ENCODE assay signal across 20 cellular contexts in the genomic region with DNA sequence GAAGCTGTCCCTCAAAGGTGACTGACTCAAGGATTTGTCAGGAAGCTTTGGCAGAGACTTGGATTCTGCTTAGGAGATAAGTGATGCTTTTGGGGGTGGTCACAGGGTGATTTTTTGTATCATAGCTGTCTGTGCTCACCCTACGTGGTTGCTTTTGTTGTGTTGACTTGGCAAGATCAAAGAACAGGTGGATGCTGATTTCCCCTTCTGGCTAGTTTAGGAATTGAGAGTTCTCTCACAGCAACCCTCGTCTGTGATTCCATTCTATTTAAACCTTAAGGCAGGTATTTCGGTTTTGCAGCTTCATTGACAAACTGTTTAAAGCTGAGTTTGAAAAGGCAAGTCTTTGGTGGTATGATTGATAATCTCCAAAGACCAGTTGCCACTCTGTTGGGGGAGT. TPM values are rescaled to one million over a fixed set of nuclear protein-coding genes. Genes with fewer than 3 reads are reported as not detected.
DNase-seq lines count a peak whose midpoint lies in the region; ATAC-seq and TF ChIP-seq lines count a peak whose summit lies in the region.
"Had no signal": no experiment of that assay in that cellular context is flagged by ENCODE, and none has a peak within 500 bp of the region (broad histone marks: within the 10 kb centered on the region; RNA-seq: fewer than 3 reads in every experiment).

No MANE protein-coding gene starts in this region.

- no peaks in the 10 kb centered on the region for H3K27me3 ChIP-seq in Panc1 (ENCODE audit: control insufficient read depth, insufficient read depth, low read length)
- H3K27me3 ChIP-seq in hepatocyte, result no peaks in the 10 kb centered on the region
- no peaks in the 10 kb centered on the region for H3K27me3 ChIP-seq in spleen (replicated peaks in 1 of 7)
- H3K27me3 ChIP-seq: breast epithelium, SJCRH30 had no signal

- intact Hi-C loops in Panc1 (cut with micrococcal nuclease; ENCODE audit: unreplicated experiment), result no loop called here
- intact Hi-C loops in spleen (cut with DNase I; ENCODE audit: low total_unique reads), result no loop called here

- no peak for DNase-seq in T-helper 2 cell treated with Interferon-gamma antibody and Interleukin-4, amounts not matched to agents 5 μg/mL and 100 μg/mL, for 36 hours (ENCODE audit: low spot score)
- DNase-seq in T-helper 2 cell (no peak), Panc1 (ENCODE audit: low read depth, low spot score) (no peak), hepatocyte (ENCODE audit: low spot score) (no peak), spleen (no peak), NCI-H69 (lab: John Stamatoyannopoulos, UW) (no peak), NCI-H2029 (lab: John Stamatoyannopoulos, UW) (no peak)
- DNase-seq: activated CD8-positive, alpha-beta memory T cell treated with anti-CD3 and anti-CD28 coated beads, Interleukin-2, amount 50 U/mL, for 48 hours; DMS79; NCI-H2107; NCI-H526; OCI-M1; SJCRH30; stimulated activated CD4-positive, alpha-beta T cell treated with anti-CD3 and anti-CD28 coated beads, Interleukin-15, amount 100 ng/mL, for 24 hours had no signal

- H3K27ac Mint-ChIP-seq in T-helper 2 cell treated with Interferon-gamma antibody and Interleukin-4, amounts not matched to agents 5 μg/mL and 100 μg/mL, for 36 hours, result peak overlapping the region; percentile 2
- H3K27ac Mint-ChIP-seq in activated T-helper 17 cell treated with anti-CD3 and anti-CD28 coated beads, Interleukin-2, amount 50 U/mL, for 72 hours, result no peak overlapping the region
- H3K27ac Mint-ChIP-seq: memory B cell, type B pancreatic cell had no signal

- TF ChIP-seq CTCF in Panc1 (IDR thresholded peaks at IDR 0.05), result no peak; the same call in 1 of the 2 replicates
- no peak for TF ChIP-seq CTCF in hepatocyte (IDR thresholded peaks at IDR 0.05; ENCODE audit: poor library complexity)
- TF ChIP-seq CTCF in spleen (IDR thresholded peaks at IDR 0.05 in 8 of 11, conservative IDR thresholded peaks at IDR 0.05 in 3 of 11), result no peak

- no peaks in the 10 kb centered on the region for H3K9me3 Mint-ChIP-seq in T-helper 2 cell treated with Interferon-gamma antibody and Interleukin-4, amounts not matched to agents 5 μg/mL and 100 μg/mL, for 36 hours
- H3K9me3 Mint-ChIP-seq in activated T-helper 17 cell treated with anti-CD3 and anti-CD28 coated beads, Interleukin-2, amount 50 U/mL, for 72 hours, result no peaks in the 10 kb centered on the region
- H3K9me3 Mint-ChIP-seq: activated naive CD8-positive, alpha-beta T cell treated with anti-CD3 and anti-CD28 coated beads, Interleukin-2, amount 10 ng/mL, durations not matched to agents 7 days and 5 days; IgD-negative memory B cell; type B pancreatic cell had no signal

- H3K27ac ChIP-seq in Panc1 (ENCODE audit: low read length) (peak overlapping the region; percentile 19; the same call in 1 of the 2 replicates), hepatocyte (no peak overlapping the region), spleen (peak overlapping the region; percentile 23 to 94 (median 84))
- H3K27ac ChIP-seq: breast epithelium, SJCRH30 had no signal

- in situ Hi-C loops in Panc1 (cut with HindIII; ENCODE audit: low pct_unique_long_range_greater_than_20kb, low sequenced_read_pairs), result no loop called here

- H3K36me3 ChIP-seq in Panc1 (ENCODE audit: control insufficient read depth, insufficient read depth, low read length) (no peaks in the 10 kb centered on the region), hepatocyte (replicated peaks; ENCODE audit: insufficient read depth, low read depth) (no peaks in the 10 kb centered on the region), spleen (no peaks in the 10 kb centered on the region)
- H3K36me3 ChIP-seq: breast epithelium, SJCRH30 had no signal

- CTCF ChIA-PET in Panc1 (lab: Charles Lee), result interaction anchor here (1.1 kb wide), 1 partner anchor 14 kb away, joined by 3 read pairs; no protein-coding TSS in a partner anchor

- no peak overlapping the region for H2AFZ ChIP-seq in hepatocyte

- H3K4me1 Mint-ChIP-seq in T-helper 2 cell treated with Interferon-gamma antibody and Interleukin-4, amounts not matched to agents 5 μg/mL and 100 μg/mL, for 36 hours (ENCODE audit: low read depth), result peaks cover 75% of the 10 kb centered on the region
- H3K4me1 Mint-ChIP-seq in activated T-helper 17 cell treated with anti-CD3 and anti-CD28 coated beads, Interleukin-2, amount 50 U/mL, for 72 hours, result peaks cover 24% of the 10 kb centered on the region

- no peaks in the 10 kb centered on the region for H3K27me3 Mint-ChIP-seq in T-helper 2 cell treated with Interferon-gamma antibody and Interleukin-4, amounts not matched to agents 5 μg/mL and 100 μg/mL, for 36 hours (ENCODE audit: low read depth)
- H3K27me3 Mint-ChIP-seq in activated T-helper 17 cell treated with anti-CD3 and anti-CD28 coated beads, Interleukin-2, amount 50 U/mL, for 72 hours, result no peaks in the 10 kb centered on the region
- H3K27me3 Mint-ChIP-seq: activated naive CD8-positive, alpha-beta T cell treated with anti-CD3 and anti-CD28 coated beads, Interleukin-2, amount 10 ng/mL, durations not matched to agents 7 days and 5 days; memory B cell had no signal

- H3K4me3 ChIP-seq in Panc1 (ENCODE audit: low read depth in 2 of 2, low read length in 2 of 2) (no peak overlapping the region), hepatocyte (no peak overlapping the region), spleen (peak overlapping the region in 1 of 8 donors; percentile 57)
- H3K4me3 ChIP-seq: breast epithelium, SJCRH30 had no signal

- TF ChIP-seq POLR2A in spleen (IDR thresholded peaks at IDR 0.05), result no peak

- no peak for ATAC-seq in Panc1
- no peak for ATAC-seq in activated T-helper 17 cell treated with anti-CD3 and anti-CD28 coated beads, Interleukin-2, amount 50 U/mL, for 72 hours (replicated peaks)

- POLR2A ChIA-PET in Panc1 (lab: Charles Lee), result no interaction called here

- peaks cover 58% of the 10 kb centered on the region for H3K4me1 ChIP-seq in Panc1 (ENCODE audit: control insufficient read depth, insufficient read depth, low read length)
- peaks cover 18% of the 10 kb centered on the region for H3K4me1 ChIP-seq in hepatocyte (ENCODE audit: insufficient read depth)
- peaks cover 38 to 98% (median 78%) of the 10 kb centered on the region in 6 donors for H3K4me1 ChIP-seq in spleen
- H3K4me1 ChIP-seq: breast epithelium, SJCRH30 had no signal

- peaks cover 60% of the 10 kb centered on the region for H3K79me2 ChIP-seq in hepatocyte

- 63% methylated on average over 3 of the region's 3 CpGs for WGBS in hepatocyte (ENCODE audit: low lambda C conversion rate, missing lambda C conversion rate)
- WGBS in spleen, 5 donors, result 66 to 77% (median 72%) methylated on average over 3 of the region's 3 CpGs

- H3K4me3 Mint-ChIP-seq in T-helper 2 cell treated with Interferon-gamma antibody and Interleukin-4, amounts not matched to agents 5 μg/mL and 100 μg/mL, for 36 hours, result peak overlapping the region; percentile 2
- H3K4me3 Mint-ChIP-seq in activated T-helper 17 cell treated with anti-CD3 and anti-CD28 coated beads, Interleukin-2, amount 50 U/mL, for 72 hours, result no peak overlapping the region
- H3K4me3 Mint-ChIP-seq: memory B cell, type B pancreatic cell had no signal

- H3K9me2 ChIP-seq in hepatocyte (replicated peaks; ENCODE audit: insufficient read depth), result no peaks in the 10 kb centered on the region

- H4K20me1 ChIP-seq in hepatocyte (ENCODE audit: insufficient read depth, poor library complexity, severe bottlenecking), result no peaks in the 10 kb centered on the region

- peaks cover 1% of the 10 kb centered on the region for H3K36me3 Mint-ChIP-seq in T-helper 2 cell treated with Interferon-gamma antibody and Interleukin-4, amounts not matched to agents 5 μg/mL and 100 μg/mL, for 36 hours (ENCODE audit: low read depth)
- no peaks in the 10 kb centered on the region for H3K36me3 Mint-ChIP-seq in activated T-helper 17 cell treated with anti-CD3 and anti-CD28 coated beads, Interleukin-2, amount 50 U/mL, for 72 hours (ENCODE audit: low read depth)
- H3K36me3 Mint-ChIP-seq: IgD-negative memory B cell, memory B cell, type B pancreatic cell had no signal

- H3K4me2 ChIP-seq in hepatocyte, result peak overlapping the region; percentile 64

- H3K9me3 ChIP-seq in Panc1 (ENCODE audit: control insufficient read depth, insufficient read depth, low read depth, low read length) (no peaks in the 10 kb centered on the region), hepatocyte (ENCODE audit: low read depth) (no peaks in the 10 kb centered on the region), spleen (no peaks in the 10 kb centered on the region)
- H3K9me3 ChIP-seq: breast epithelium, SJCRH30 had no signal

- BruUV-seq in Panc1 (replicated peaks; lab: Mats Ljungman, UMichigan), result no TSS peak

RNA-seq across cellular contexts. Expression of a gene that starts 27.2 kb away (rescaled TPM):
- total RNA-seq in Panc1 (2021; ENCODE audit: unreplicated experiment) (65.5 TPM), hepatocyte (16.5 and 20.0 TPM in 2 replicates), spleen (100 to 1,000 TPM in 1 of 7 donors, 10 to 100 TPM in 6; 33.6 to 148 (median 65.9) TPM)
- polyA plus RNA-seq in Panc1 (2012; ENCODE audit: insufficient read length), result 24.0 TPM
- polyA plus RNA-seq in hepatocyte (11.7 and 19.8 TPM in 2 replicates), spleen (1 to 10 TPM; 4.2 to 5.9 (median 4.2) TPM)
- 10 to 100 TPM in 1 of 2 donors, 1 to 10 TPM in 1; 7.8 to 12.0 TPM for total RNA-seq in activated T-helper 17 cell treated with anti-CD3 and anti-CD28 coated beads, Interleukin-2, amount 50 U/mL, for 72 hours
